ENCODE assay signal across 31 cellular contexts in the genomic region with DNA sequence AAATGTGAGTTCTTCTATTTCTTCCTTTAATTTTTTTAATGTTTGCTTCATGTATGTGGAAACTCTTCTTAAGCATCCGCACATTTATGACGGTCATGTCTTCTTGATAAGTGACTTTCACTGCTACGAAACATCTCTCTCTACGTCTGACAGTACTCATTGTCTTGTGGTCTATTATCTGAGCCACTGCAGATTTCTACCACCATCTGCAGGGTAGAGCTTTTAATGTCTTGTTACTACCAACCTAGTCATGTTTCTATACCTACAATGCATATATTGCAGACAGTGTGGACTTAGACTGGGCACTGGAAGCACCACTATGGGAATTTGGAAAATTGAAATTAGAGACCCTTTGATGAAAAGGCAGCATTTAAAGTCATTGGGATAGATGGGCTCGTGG.
"Had no signal": no experiment of that assay in that cellular context is flagged by ENCODE, and none has a peak within 500 bp of the region (broad histone marks: within the 10 kb centered on the region; RNA-seq: fewer than 3 reads in every experiment).

No MANE protein-coding gene starts in this region.

- DNase-seq: activated CD4-positive, alpha-beta memory T cell treated with anti-CD3 and anti-CD28 coated beads for 36 hours; activated CD4-positive, alpha-beta T cell treated with anti-CD3 and anti-CD28 coated beads, Interleukin-2, amount 10 ng/mL, durations not matched to agents 7 days and 5 days; activated CD4-positive, CD25-positive, alpha-beta regulatory T cell; activated CD8-positive, alpha-beta memory T cell treated with anti-CD3 and anti-CD28 coated beads for 24 hours; activated effector memory CD4-positive, alpha-beta T cell treated with anti-CD3 and anti-CD28 coated beads, Interleukin-2, amount 50 U/mL, for 16 hours; activated naive CD4-positive, alpha-beta T cell treated with Interleukin-2 at 50 U/mL for 16 hours; activated naive CD8-positive, alpha-beta T cell treated with anti-CD3 and anti-CD28 coated beads, Interleukin-2, amount 50 U/mL, for 24 hours; activated T-cell treated with anti-CD3 and anti-CD28 coated beads, Interleukin-2, amount 50 U/mL, for 4 hours; amniotic stem cell; body of pancreas; central memory CD4-positive, alpha-beta T cell; Karpas-422; MM.1S; NCI-H1092; NCI-H1417; NCI-H1930; NCI-H2171; NCI-H2227 treated with DMSO at 0.1 percent for 48 hours; NCI-H446 treated with DMSO at 0.1 percent for 48 hours; NCI-H526; NCI-H774; NK-92 treated with Interleukin-12 subunit alpha and Interleukin-12 subunit beta, amount 100 ng/mL, for 24 hours; PC-3; SHP77 treated with DMSO at 0.1 percent for 48 hours; T-helper 17 cell; T-helper 9 cell had no signal

- H3K36me3 ChIP-seq: ascending aorta had no signal

- H3K27me3 ChIP-seq: ascending aorta, body of pancreas had no signal

- H3K9me3 ChIP-seq: ascending aorta, body of pancreas had no signal

- ATAC-seq: activated naive CD4-positive, alpha-beta T cell treated with anti-CD3 and anti-CD28 coated beads, Interleukin-2, amount 50 U/mL, for 72 hours; activated naive CD8-positive, alpha-beta T cell treated with anti-CD3 and anti-CD28 coated beads, Interleukin-2, amount 50 U/mL, for 24 hours; activated T-cell treated with anti-CD3 and anti-CD28 coated beads, Interleukin-2, amount 50 U/mL, for 4 hours; body of pancreas; PC-3; T-helper 17 cell had no signal

- H3K27ac ChIP-seq: ascending aorta, body of pancreas had no signal

- FAIRE-seq: bronchial epithelial cell, RCC 7860, TTC549 had no signal

- H3K4me1 ChIP-seq: ascending aorta, body of pancreas had no signal

- H3K4me3 ChIP-seq: ascending aorta, body of pancreas had no signal
